In genomic region chr2:74576830-74577229, GRCh38 we compare ENCODE assay signal across 11 cellular contexts. TPM values are rescaled to one million over a fixed set of nuclear protein-coding genes. Genes with fewer than 3 reads are reported as not detected.
DNase-seq lines count a peak whose midpoint lies in the region; ATAC-seq, FAIRE-seq and TF ChIP-seq lines count a peak whose summit lies in the region.
"Had no signal": no experiment of that assay in that cellular context is flagged by ENCODE, and none has a peak within 500 bp of the region (broad histone marks: within the 10 kb centered on the region; RNA-seq: fewer than 3 reads in every experiment).

No MANE protein-coding gene starts in this region.

- H3K4me3 ChIP-seq in transverse colon: no peak overlapping the region
- H3K4me3 ChIP-seq: SJSA1 had no signal

- H3K27me3 ChIP-seq in transverse colon: no peaks in the 10 kb centered on the region
- H3K27me3 ChIP-seq: SJSA1 had no signal

- H3K27ac Mint-ChIP-seq in activated T-helper 2 cell treated with anti-CD3 and anti-CD28 coated beads, Interferon-gamma antibody, Interleukin-2, Interleukin-4, amounts not matched to agents 10 μg/mL and 5 μg/mL and 100 μg/mL, durations not matched to agents 14 hours and 24 hours and 36 hours: peak overlapping the region; percentile 39

- H3K27ac ChIP-seq in transverse colon: peak overlapping the region; percentile 15 to 53 (median 36)
- H3K27ac ChIP-seq: 22Rv1, SJSA1 had no signal

- FAIRE-seq in GM12892 (lab: Jason Lieb, UNC): no peak

- H3K9me3 ChIP-seq in transverse colon: no peaks in the 10 kb centered on the region
- H3K9me3 ChIP-seq: SJSA1 had no signal

- no peak for TF ChIP-seq EP300 in transverse colon (IDR thresholded peaks at IDR 0.05; ENCODE audit: low read depth)

- H3K27me3 Mint-ChIP-seq in activated T-helper 2 cell treated with anti-CD3 and anti-CD28 coated beads, Interferon-gamma antibody, Interleukin-2, Interleukin-4, amounts not matched to agents 10 μg/mL and 5 μg/mL and 100 μg/mL, durations not matched to agents 14 hours and 24 hours and 36 hours (ENCODE audit: low read depth): no peaks in the 10 kb centered on the region
- H3K27me3 Mint-ChIP-seq: activated naive CD4-positive, alpha-beta T cell treated with anti-CD3 and anti-CD28 coated beads, Interleukin-2, amount 10 ng/mL, durations not matched to agents 7 days and 5 days had no signal

- peaks cover 65% of the 10 kb centered on the region for H3K4me1 Mint-ChIP-seq in activated T-helper 2 cell treated with anti-CD3 and anti-CD28 coated beads, Interferon-gamma antibody, Interleukin-2, Interleukin-4, amounts not matched to agents 10 μg/mL and 5 μg/mL and 100 μg/mL, durations not matched to agents 14 hours and 24 hours and 36 hours (ENCODE audit: low read depth)

- 51 to 57% methylated on average over 2 of the region's 2 CpGs for WGBS in transverse colon (ENCODE audit: low coverage in 1 of 2), 2 donors

- no peak overlapping the region for H3K4me3 Mint-ChIP-seq in activated T-helper 2 cell treated with anti-CD3 and anti-CD28 coated beads, Interferon-gamma antibody, Interleukin-2, Interleukin-4, amounts not matched to agents 10 μg/mL and 5 μg/mL and 100 μg/mL, durations not matched to agents 14 hours and 24 hours and 36 hours (ENCODE audit: low read depth)
- H3K4me3 Mint-ChIP-seq: activated naive CD4-positive, alpha-beta T cell treated with anti-CD3 and anti-CD28 coated beads, Interleukin-2, amount 10 ng/mL, durations not matched to agents 7 days and 5 days had no signal

- intact Hi-C loops in activated T-helper 2 cell treated with anti-CD3 and anti-CD28 coated beads, Interferon-gamma antibody, Interleukin-2, Interleukin-4, amounts not matched to agents 10 μg/mL and 5 μg/mL and 100 μg/mL, durations not matched to agents 14 hours and 24 hours and 36 hours (cut with micrococcal nuclease): loop anchor here (1.0 kb wide), 1 partner anchor 8 kb away; no protein-coding TSS in a partner anchor
- intact Hi-C loops in transverse colon (cut with DNase I; ENCODE audit: low total_unique reads): no loop called here

- in situ Hi-C loops in transverse colon (cut with MboI; ENCODE audit: low pct_ligation_motif_present in 1 of 4, low pct_unique_long_range_greater_than_20kb in 1 of 4, low sequenced_read_pairs in 3 of 4): loop anchor here in 3 of 4 donors (5.0 to 25.0 kb wide), 2 partner anchors 75 to 90 kb away; partner anchors contain the start of genes CCDC142 (in 2 of the 3), LBX2 (in 2 of the 3) and TTC31 (in 2 of the 3)

- TF ChIP-seq CTCF in transverse colon (IDR thresholded peaks at IDR 0.05) (no peak), GM10266 (IDR thresholded peaks at IDR 0.05; ENCODE audit: control insufficient read depth, insufficient read depth, low read depth, missing control alignments) (no peak)

- H3K36me3 Mint-ChIP-seq in activated T-helper 2 cell treated with anti-CD3 and anti-CD28 coated beads, Interferon-gamma antibody, Interleukin-2, Interleukin-4, amounts not matched to agents 10 μg/mL and 5 μg/mL and 100 μg/mL, durations not matched to agents 14 hours and 24 hours and 36 hours (ENCODE audit: low read depth): peaks cover 2% of the 10 kb centered on the region

- peak; percentile 34 for ATAC-seq in left lobe of liver

- TF ChIP-seq POLR2A in transverse colon (IDR thresholded peaks at IDR 0.05): no peak
- TF ChIP-seq POLR2A in GM12892 (IDR thresholded peaks at IDR 0.05; ENCODE audit: low read depth, low read length): no peak

- peaks cover 0 to 5% (median 0%) of the 10 kb centered on the region in 4 donors for H3K4me1 ChIP-seq in transverse colon

- peak; percentile 62 for DNase-seq in DMS 273 (lab: John Stamatoyannopoulos, UW; ENCODE audit: unreplicated experiment)
- no peak for DNase-seq in DMS 273 treated with DMSO at 0.1 percent for 48 hours (lab: John Stamatoyannopoulos, UW)
- DNase-seq in activated T-helper 2 cell treated with anti-CD3 and anti-CD28 coated beads, Interferon-gamma antibody, Interleukin-2, Interleukin-4, amounts not matched to agents 10 μg/mL and 5 μg/mL and 100 μg/mL, durations not matched to agents 14 hours and 24 hours and 36 hours (ENCODE audit: low spot score): no peak
- DNase-seq in left lobe of liver (ENCODE audit: low spot score): no peak
- DNase-seq in transverse colon: no peak
- DNase-seq in GM12892 (ENCODE audit: insufficient read length): no peak
- DNase-seq in GM10266 (ENCODE audit: extremely low spot score): no peak
- no peak for DNase-seq in NCI-H2029 (lab: John Stamatoyannopoulos, UW)
- DNase-seq: activated naive CD4-positive, alpha-beta T cell treated with anti-CD3 and anti-CD28 coated beads, Interleukin-2, amount 10 ng/mL, durations not matched to agents 7 days and 5 days had no signal

- H3K36me3 ChIP-seq in transverse colon: no peaks in the 10 kb centered on the region
- H3K36me3 ChIP-seq: SJSA1 had no signal

- no peaks in the 10 kb centered on the region for H3K9me3 Mint-ChIP-seq in activated T-helper 2 cell treated with anti-CD3 and anti-CD28 coated beads, Interferon-gamma antibody, Interleukin-2, Interleukin-4, amounts not matched to agents 10 μg/mL and 5 μg/mL and 100 μg/mL, durations not matched to agents 14 hours and 24 hours and 36 hours
- H3K9me3 Mint-ChIP-seq: activated naive CD4-positive, alpha-beta T cell treated with anti-CD3 and anti-CD28 coated beads, Interleukin-2, amount 10 ng/mL, durations not matched to agents 7 days and 5 days had no signal

RNA-seq across cellular contexts. Expression of gene DOK1, which starts 22.3 kb away (rescaled TPM):
- 41.0 and 41.4 TPM in 2 replicates for total RNA-seq in activated T-helper 2 cell treated with anti-CD3 and anti-CD28 coated beads, Interferon-gamma antibody, Interleukin-2, Interleukin-4, amounts not matched to agents 10 μg/mL and 5 μg/mL and 100 μg/mL, durations not matched to agents 14 hours and 24 hours and 36 hours
- total RNA-seq in left lobe of liver: 2.8 TPM
- 10 to 100 TPM; 14.7 to 21.3 (median 20.1) TPM for total RNA-seq in transverse colon
- polyA plus RNA-seq in GM12892 (2012; ENCODE audit: missing spikeins): 30.5 TPM

RNA-seq across cellular contexts. Expression of gene LOXL3, which starts 23.1 kb away (rescaled TPM):
- total RNA-seq in activated T-helper 2 cell treated with anti-CD3 and anti-CD28 coated beads, Interferon-gamma antibody, Interleukin-2, Interleukin-4, amounts not matched to agents 10 μg/mL and 5 μg/mL and 100 μg/mL, durations not matched to agents 14 hours and 24 hours and 36 hours: 1.7 and 2.1 TPM in 2 replicates
- 0.86 TPM for total RNA-seq in left lobe of liver
- 1 to 10 TPM; 1.6 to 4.1 (median 3.0) TPM for total RNA-seq in transverse colon
- polyA plus RNA-seq in GM12892 (2012; ENCODE audit: missing spikeins): 21.0 TPM

RNA-seq across cellular contexts. Expression of gene HTRA2, which starts 47.1 kb away (rescaled TPM):
- 61.5 and 64.1 TPM in 2 replicates for total RNA-seq in activated T-helper 2 cell treated with anti-CD3 and anti-CD28 coated beads, Interferon-gamma antibody, Interleukin-2, Interleukin-4, amounts not matched to agents 10 μg/mL and 5 μg/mL and 100 μg/mL, durations not matched to agents 14 hours and 24 hours and 36 hours
- 11.7 TPM for total RNA-seq in left lobe of liver
- 10 to 100 TPM in 3 of 4 donors, 1 to 10 TPM in 1; 8.6 to 29.6 (median 21.0) TPM for total RNA-seq in transverse colon
- polyA plus RNA-seq in GM12892 (2012; ENCODE audit: missing spikeins): 56.6 TPM

RNA-seq across cellular contexts. Expression of gene AUP1, which starts 47.3 kb away (rescaled TPM):
- total RNA-seq in activated T-helper 2 cell treated with anti-CD3 and anti-CD28 coated beads, Interferon-gamma antibody, Interleukin-2, Interleukin-4, amounts not matched to agents 10 μg/mL and 5 μg/mL and 100 μg/mL, durations not matched to agents 14 hours and 24 hours and 36 hours: 155 TPM in 2 replicates
- total RNA-seq in left lobe of liver (74.1 TPM), transverse colon (100 to 1,000 TPM; 164 to 264 (median 189) TPM)
- polyA plus RNA-seq in GM12892 (2012; ENCODE audit: missing spikeins): 82.7 TPM

RNA-seq across cellular contexts. Expression of gene DQX1, which starts 50.8 kb away (rescaled TPM):
- 0.39 and 0.94 TPM in 2 replicates for total RNA-seq in activated T-helper 2 cell treated with anti-CD3 and anti-CD28 coated beads, Interferon-gamma antibody, Interleukin-2, Interleukin-4, amounts not matched to agents 10 μg/mL and 5 μg/mL and 100 μg/mL, durations not matched to agents 14 hours and 24 hours and 36 hours
- total RNA-seq in left lobe of liver (0.23 TPM), transverse colon (100 to 1,000 TPM in 1 of 4 donors, 10 to 100 TPM in 3; 32.4 to 194 (median 53.1) TPM)
- polyA plus RNA-seq in GM12892 (2012; ENCODE audit: missing spikeins): 0.93 TPM
- total RNA-seq: SJSA1 had no signal
